ENCODE assay signal across 8 cellular contexts in the genomic region with DNA sequence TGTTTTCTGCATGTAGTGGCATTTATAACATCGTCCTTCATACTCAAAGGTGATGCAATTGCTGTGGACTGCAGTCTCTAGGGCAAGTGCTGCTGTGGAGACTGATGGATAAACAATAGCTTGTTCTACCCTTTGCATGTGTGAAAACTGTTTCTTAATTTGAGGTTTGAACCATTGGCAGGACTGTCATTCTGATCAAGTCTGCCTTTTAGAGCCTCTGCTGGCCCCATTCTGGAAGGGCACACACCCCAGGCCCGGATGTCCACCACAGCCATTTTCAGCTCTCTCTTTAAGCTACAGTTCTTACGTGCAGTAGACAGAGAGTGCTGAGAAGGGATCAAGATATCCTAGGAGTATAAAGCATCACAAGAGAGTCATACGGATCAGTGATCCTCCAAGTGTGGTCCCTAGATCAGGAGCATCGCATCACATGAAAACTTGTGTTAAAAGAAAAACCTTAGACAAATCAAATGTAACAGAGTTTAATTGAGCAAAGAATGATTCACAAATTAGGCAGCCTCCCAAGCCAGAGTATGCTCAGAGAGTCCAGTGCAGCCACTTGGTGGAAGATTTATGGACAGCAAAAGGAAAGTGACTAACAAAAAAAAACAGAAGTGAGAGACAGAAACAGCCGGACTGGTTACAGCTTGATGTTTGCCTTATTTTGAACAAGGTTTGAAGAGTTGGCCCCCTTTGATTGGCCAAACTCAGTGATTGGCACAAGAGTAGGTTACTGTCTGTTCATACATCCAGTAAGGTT. TPM values are rescaled to one million over a fixed set of nuclear protein-coding genes. Genes with fewer than 3 reads are reported as not detected.
DNase-seq lines count a peak whose midpoint lies in the region; ATAC-seq, FAIRE-seq and TF ChIP-seq lines count a peak whose summit lies in the region.

No MANE protein-coding gene starts in this region.

- CTCF ChIA-PET in activated CD4-positive, alpha-beta T cell treated with anti-CD3 and anti-CD28 coated beads for 36 hours (lab: Charles Lee), result interaction anchor here (1.0 to 1.1 kb wide), 3 partner anchors 92 to 961 kb away, joined by 3 to 4 read pairs (median 3); a partner anchor contains a TSS

- peak; percentile 98 for FAIRE-seq in GM19239 (lab: Jason Lieb, UNC)

- H3K36me3 ChIP-seq in SJCRH30, result no peaks in the 10 kb centered on the region
- no peaks in the 10 kb centered on the region for H3K36me3 ChIP-seq in H7 (replicated peaks; ENCODE audit: control insufficient read depth, insufficient read depth, low read length)

- ATAC-seq in HG03039 (IDR thresholded peaks at IDR 0.05; ENCODE audit: unreplicated experiment) (peak; percentile 48), left ventricle myocardium superior (peak; percentile 80)
- ATAC-seq in activated CD4-positive, alpha-beta T cell treated with anti-CD3 and anti-CD28 coated beads for 36 hours, result no peak

- DNase-seq in GM19239 (ENCODE audit: insufficient read length, low spot score), result no peak
- DNase-seq in SJCRH30, result peak; percentile 70 to 91
- DNase-seq in left ventricle myocardium superior, result no peak
- no peak for DNase-seq in H7
- no peak for DNase-seq in activated CD4-positive, alpha-beta T cell treated with anti-CD3 and anti-CD28 coated beads for 36 hours
- DNase-seq in erythroblast (lab: John Stamatoyannopoulos, UW), result no peak
- no peak for DNase-seq in activated CD4-positive, alpha-beta T cell treated with anti-CD3 and anti-CD28 coated beads, Interleukin-2, amount 10 ng/mL, durations not matched to agents 24 days and 14 days

- H3K27ac ChIP-seq in SJCRH30, result peak overlapping the region; percentile 94

- H3K4me3 Mint-ChIP-seq in activated CD4-positive, alpha-beta T cell treated with anti-CD3 and anti-CD28 coated beads for 36 hours, result no peak overlapping the region
- H3K4me3 Mint-ChIP-seq in activated CD4-positive, alpha-beta T cell treated with anti-CD3 and anti-CD28 coated beads, Interleukin-2, amount 10 ng/mL, durations not matched to agents 24 days and 14 days, result no peak overlapping the region

- H3K9me3 ChIP-seq in SJCRH30 (replicated peaks), result no peaks in the 10 kb centered on the region

- no peaks in the 10 kb centered on the region for H3K27me3 ChIP-seq in SJCRH30
- no peaks in the 10 kb centered on the region for H3K27me3 ChIP-seq in H7 (ENCODE audit: control insufficient read depth, insufficient read depth, low read length)

- no peak overlapping the region for H3K27ac Mint-ChIP-seq in activated CD4-positive, alpha-beta T cell treated with anti-CD3 and anti-CD28 coated beads for 36 hours
- H3K27ac Mint-ChIP-seq in activated CD4-positive, alpha-beta T cell treated with anti-CD3 and anti-CD28 coated beads, Interleukin-2, amount 10 ng/mL, durations not matched to agents 24 days and 14 days, result no peak overlapping the region

- peak overlapping the region; percentile 46 for H3K4me3 ChIP-seq in SJCRH30
- no peak overlapping the region for H3K4me3 ChIP-seq in H7 (ENCODE audit: insufficient read depth, low read depth, low read length)

- peaks cover 12% of the 10 kb centered on the region for H3K4me1 Mint-ChIP-seq in activated CD4-positive, alpha-beta T cell treated with anti-CD3 and anti-CD28 coated beads for 36 hours
- H3K4me1 Mint-ChIP-seq in activated CD4-positive, alpha-beta T cell treated with anti-CD3 and anti-CD28 coated beads, Interleukin-2, amount 10 ng/mL, durations not matched to agents 24 days and 14 days, result no peaks in the 10 kb centered on the region

- no peaks in the 10 kb centered on the region for H3K9me3 Mint-ChIP-seq in activated CD4-positive, alpha-beta T cell treated with anti-CD3 and anti-CD28 coated beads for 36 hours (ENCODE audit: low read depth)
- no peaks in the 10 kb centered on the region for H3K9me3 Mint-ChIP-seq in activated CD4-positive, alpha-beta T cell treated with anti-CD3 and anti-CD28 coated beads, Interleukin-2, amount 10 ng/mL, durations not matched to agents 24 days and 14 days

- intact Hi-C loops in left ventricle myocardium superior (cut with micrococcal nuclease), result no loop called here
- intact Hi-C loops in activated CD4-positive, alpha-beta T cell treated with anti-CD3 and anti-CD28 coated beads for 36 hours (cut with DNase I, micrococcal nuclease), result no loop called here
- intact Hi-C loops in activated CD4-positive, alpha-beta T cell treated with anti-CD3 and anti-CD28 coated beads, Interleukin-2, amount 10 ng/mL, durations not matched to agents 24 days and 14 days (cut with micrococcal nuclease), result no loop called here

- H3K36me3 Mint-ChIP-seq in activated CD4-positive, alpha-beta T cell treated with anti-CD3 and anti-CD28 coated beads for 36 hours (ENCODE audit: low read depth), result no peaks in the 10 kb centered on the region
- H3K36me3 Mint-ChIP-seq in activated CD4-positive, alpha-beta T cell treated with anti-CD3 and anti-CD28 coated beads, Interleukin-2, amount 10 ng/mL, durations not matched to agents 24 days and 14 days (ENCODE audit: low read depth), result no peaks in the 10 kb centered on the region

- no peak for TF ChIP-seq POLR2A in erythroblast (IDR thresholded peaks at IDR 0.05; ENCODE audit: low read length)

- peaks cover 8% of the 10 kb centered on the region for H3K27me3 Mint-ChIP-seq in activated CD4-positive, alpha-beta T cell treated with anti-CD3 and anti-CD28 coated beads for 36 hours
- peaks cover 21% of the 10 kb centered on the region for H3K27me3 Mint-ChIP-seq in activated CD4-positive, alpha-beta T cell treated with anti-CD3 and anti-CD28 coated beads, Interleukin-2, amount 10 ng/mL, durations not matched to agents 24 days and 14 days

- H3K4me1 ChIP-seq in SJCRH30, result peaks cover 20% of the 10 kb centered on the region

- POLR2A ChIA-PET in activated CD4-positive, alpha-beta T cell treated with anti-CD3 and anti-CD28 coated beads for 36 hours (lab: Charles Lee), result no interaction called here

RNA-seq across cellular contexts. Expression of a gene that starts 52.0 kb away (rescaled TPM):
- 1.4 and 2.0 TPM in 2 replicates for total RNA-seq in SJCRH30 (2014; rRNA removed; shearing (Covaris generic))
- 8.8 TPM for total RNA-seq in left ventricle myocardium superior
- 0.10 and 0.11 TPM in 2 replicates for total RNA-seq in H7 (2014; rRNA removed; shearing (Covaris generic))
- total RNA-seq in activated CD4-positive, alpha-beta T cell treated with anti-CD3 and anti-CD28 coated beads for 36 hours, result under 1 TPM; 0.02 to 0.05 TPM
- not detected in 2 replicates for total RNA-seq in activated CD4-positive, alpha-beta T cell treated with anti-CD3 and anti-CD28 coated beads, Interleukin-2, amount 10 ng/mL, durations not matched to agents 24 days and 14 days

Comparison
In these comparisons a context has a peak if more than half of its experiments do, and no peak if none do; other contexts are left out.
1. DNase-seq: peak in SJCRH30 (2 of 2); none in GM19239 (single experiment), left ventricle myocardium superior (single experiment), H7 (single experiment), activated CD4-positive, alpha-beta T cell treated with anti-CD3 and anti-CD28 coated beads for 36 hours (single experiment), erythroblast (0 of 2) and activated CD4-positive, alpha-beta T cell treated with anti-CD3 and anti-CD28 coated beads, Interleukin-2, amount 10 ng/mL, durations not matched to agents 24 days and 14 days (single experiment).